Comparison of ENCODE assay signal across 11 cellular contexts in genomic region chr6:129317931-129318820, GRCh38.
DNase-seq lines count a peak whose midpoint lies in the region; ATAC-seq, FAIRE-seq and TF ChIP-seq lines count a peak whose summit lies in the region.
"Had no signal": no experiment of that assay in that cellular context is flagged by ENCODE, and none has a peak within 500 bp of the region (broad histone marks: within the 10 kb centered on the region; RNA-seq: fewer than 3 reads in every experiment).

No MANE protein-coding gene starts in this region.

- no peak for TF ChIP-seq POLR2A in A549 (IDR thresholded peaks at IDR 0.05; ENCODE audit: low read length)

- CTCF ChIA-PET in A549 (lab: Yijun Ruan, JAX), result no interaction called here

- H3K27me3 ChIP-seq in iPS DF 6.9 (ENCODE audit: control insufficient read depth, insufficient read depth, low read length), result no peaks in the 10 kb centered on the region

- WGBS in A549 (ENCODE audit: missing lambda C conversion rate), result 2% methylated on average over 3 of the region's 3 CpGs
- no CpG with 5 or more reads among the region's 3 CpGs for WGBS in iPS DF 6.9 (ENCODE audit: insufficient coverage, insufficient read length)

- POLR2A ChIA-PET in A549 (lab: Yijun Ruan, JAX), result no interaction called here

- H3K4me3 ChIP-seq in A549, result no peak overlapping the region
- no peak overlapping the region for H3K4me3 ChIP-seq in iPS DF 6.9 (ENCODE audit: low read length)

- H3K9me3 ChIP-seq in A549, result no peaks in the 10 kb centered on the region
- no peaks in the 10 kb centered on the region for H3K9me3 ChIP-seq in iPS DF 6.9 (ENCODE audit: control insufficient read depth, insufficient read depth, low read length)

- H3K4me1 ChIP-seq in A549, result no peaks in the 10 kb centered on the region
- no peaks in the 10 kb centered on the region for H3K4me1 ChIP-seq in iPS DF 6.9 (ENCODE audit: control insufficient read depth, insufficient read depth, low read length)

- ATAC-seq in A549, result no peak

- TF ChIP-seq CTCF in A549 (IDR thresholded peaks at IDR 0.05), result no peak
- no peak for TF ChIP-seq CTCF in GM10266 (IDR thresholded peaks at IDR 0.05; ENCODE audit: control insufficient read depth, insufficient read depth, low read depth, missing control alignments)

- DNase-seq in A549 (ENCODE audit: low read depth in 1 of 2, low spot score in 1 of 2) (peak in 1 of 2 experiments; percentile 7), HT-29 (ENCODE audit: low spot score) (peak; percentile 29), amniotic epithelial cell (ENCODE audit: low read depth) (peak; percentile 72), iPS DF 6.9 (ENCODE audit: low read depth, low spot score) (peak; percentile 55), KG1 (lab: John Stamatoyannopoulos, UW) (no peak), NCI-H510A (lab: John Stamatoyannopoulos, UW) (no peak), hepatic stellate cell (ENCODE audit: low spot score) (no peak), GM10266 (ENCODE audit: extremely low spot score) (no peak)
- DNase-seq: C1 segment of cervical spinal cord; MV-4-11; stimulated activated CD4-positive, alpha-beta T cell treated with anti-CD3 and anti-CD28 coated beads, Interleukin-2, amount 100 ng/mL, for 48 hours had no signal

- no peak for FAIRE-seq in A549 (lab: Jason Lieb, UNC)

- peak overlapping the region; percentile 10; the same call in 2 of the 3 replicates for H3K4me2 ChIP-seq in A549

- TF ChIP-seq EP300 in A549 (IDR thresholded peaks at IDR 0.05), result no peak

- no peak for TF ChIP-seq RAD21 in A549 (conservative IDR thresholded peaks at IDR 0.05 in 1 of 2, IDR thresholded peaks at IDR 0.05 in 1 of 2)

- H3K27ac ChIP-seq in A549 (no peak overlapping the region), iPS DF 6.9 (ENCODE audit: low read length) (no peak overlapping the region)

- H3K36me3 ChIP-seq in iPS DF 6.9 (ENCODE audit: control insufficient read depth, insufficient read depth, low read length), result no peaks in the 10 kb centered on the region

TF ChIP-seq in A549, 52 proteins besides CTCF, POLR2A, EP300 and RAD21:
- no peak for TF ChIP-seq MAZ (IDR thresholded peaks at IDR 0.05; ENCODE audit: borderline replicate concordance, low read depth, low read length)
- no peak for TF ChIP-seq POLR2AphosphoS2 (conservative IDR thresholded peaks at IDR 0.05; ENCODE audit: low read length)
- no peak for TF ChIP-seq ZNF302 (CRISPR knock-in tag; IDR thresholded peaks at IDR 0.05)
- no peak for TF ChIP-seq NFE2L2 (conservative IDR thresholded peaks at IDR 0.05; ENCODE audit: low read length)
- TF ChIP-seq EHMT2 (IDR thresholded peaks at IDR 0.05; ENCODE audit: low read depth), result no peak
- TF ChIP-seq MAX (IDR thresholded peaks at IDR 0.05), result no peak
- no peak for TF ChIP-seq CHD4 (IDR thresholded peaks at IDR 0.05; ENCODE audit: borderline replicate concordance)
- no peak for TF ChIP-seq CHD2 (IDR thresholded peaks at IDR 0.05; ENCODE audit: low read length, partially characterized antibody)
- no peak for TF ChIP-seq SREBF2 (IDR thresholded peaks at IDR 0.05)
- no peak for TF ChIP-seq GATA3 (IDR thresholded peaks at IDR 0.05; ENCODE audit: borderline replicate concordance)
- no peak for TF ChIP-seq MYC (IDR thresholded peaks at IDR 0.05; ENCODE audit: borderline replicate concordance, low read length)
- TF ChIP-seq, protein P1, sequence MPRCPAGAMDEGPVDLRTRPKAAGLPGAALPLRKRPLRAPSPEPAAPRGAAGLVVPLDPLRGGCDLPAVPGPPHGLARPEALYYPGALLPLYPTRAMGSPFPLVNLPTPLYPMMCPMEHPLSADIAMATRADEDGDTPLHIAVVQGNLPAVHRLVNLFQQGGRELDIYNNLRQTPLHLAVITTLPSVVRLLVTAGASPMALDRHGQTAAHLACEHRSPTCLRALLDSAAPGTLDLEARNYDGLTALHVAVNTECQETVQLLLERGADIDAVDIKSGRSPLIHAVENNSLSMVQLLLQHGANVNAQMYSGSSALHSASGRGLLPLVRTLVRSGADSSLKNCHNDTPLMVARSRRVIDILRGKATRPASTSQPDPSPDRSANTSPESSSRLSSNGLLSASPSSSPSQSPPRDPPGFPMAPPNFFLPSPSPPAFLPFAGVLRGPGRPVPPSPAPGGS (IDR thresholded peaks at IDR 0.05), result no peak

Comparison
In these comparisons a context has a peak if more than half of its experiments do, and no peak if none do; other contexts are left out.
1. DNase-seq: peak in HT-29 (single experiment), amniotic epithelial cell (single experiment) and iPS DF 6.9 (single experiment); none in KG1 (single experiment), NCI-H510A (single experiment), hepatic stellate cell (single experiment) and GM10266 (single experiment).